Comparison of ENCODE assay signal across 17 cellular contexts in genomic region chr6:149063443-149063842, GRCh38.
"Had no signal": no experiment of that assay in that cellular context is flagged by ENCODE, and none has a peak within 500 bp of the region (broad histone marks: within the 10 kb centered on the region; RNA-seq: fewer than 3 reads in every experiment).

No MANE protein-coding gene starts in this region.

- H3K4me3 Mint-ChIP-seq: naive thymus-derived CD8-positive, alpha-beta T cell had no signal

- H3K9ac ChIP-seq: parathyroid adenoma had no signal

- H3K9me3 ChIP-seq: body of pancreas, esophagus muscularis mucosa, neutrophil, sigmoid colon, tibial artery had no signal

- H2AFZ ChIP-seq: parathyroid adenoma had no signal

- DNase-seq: activated CD4-positive, alpha-beta T cell treated with anti-CD3 and anti-CD28 coated beads, Interleukin-2, amount 50 U/mL, for 4 hours; activated effector memory CD4-positive, alpha-beta T cell treated with Interleukin-2 at 50 U/mL for 16 hours; activated naive CD4-positive, alpha-beta T cell treated with anti-CD3 and anti-CD28 coated beads, Interleukin-2, amount 50 U/mL, for 16 hours; body of pancreas; central memory CD4-positive, alpha-beta T cell; effector CD4-positive, alpha-beta T cell; hippocampal formation; naive thymus-derived CD8-positive, alpha-beta T cell; sigmoid colon; stimulated activated CD4-positive, alpha-beta T cell treated with anti-CD3 and anti-CD28 coated beads, Interleukin-12 subunit alpha, Interleukin-12 subunit beta, amount 100 ng/mL, for 4 hours; stimulated activated CD4-positive, alpha-beta T cell treated with anti-CD3 and anti-CD28 coated beads, Interleukin-2, amount 100 ng/mL, for 24 hours; tibial artery had no signal

- H3K27ac ChIP-seq: body of pancreas, coronary artery, esophagus muscularis mucosa, neutrophil, parathyroid adenoma, tibial artery had no signal

- H3K27me3 Mint-ChIP-seq: naive thymus-derived CD8-positive, alpha-beta T cell had no signal

- H3K79me2 ChIP-seq: parathyroid adenoma had no signal

- H3K4me3 ChIP-seq: body of pancreas, coronary artery, esophagus muscularis mucosa, sigmoid colon, tibial artery had no signal

- H3K36me3 Mint-ChIP-seq: naive thymus-derived CD8-positive, alpha-beta T cell had no signal

- H3K36me3 ChIP-seq: esophagus muscularis mucosa, neutrophil, sigmoid colon, tibial artery had no signal

- ATAC-seq: body of pancreas; left lobe of liver; naive thymus-derived CD8-positive, alpha-beta T cell had no signal

- H3K27me3 ChIP-seq: body of pancreas, esophagus muscularis mucosa, sigmoid colon, tibial artery had no signal
